9 cellular contexts compared by ENCODE assay signal in the genomic region with DNA sequence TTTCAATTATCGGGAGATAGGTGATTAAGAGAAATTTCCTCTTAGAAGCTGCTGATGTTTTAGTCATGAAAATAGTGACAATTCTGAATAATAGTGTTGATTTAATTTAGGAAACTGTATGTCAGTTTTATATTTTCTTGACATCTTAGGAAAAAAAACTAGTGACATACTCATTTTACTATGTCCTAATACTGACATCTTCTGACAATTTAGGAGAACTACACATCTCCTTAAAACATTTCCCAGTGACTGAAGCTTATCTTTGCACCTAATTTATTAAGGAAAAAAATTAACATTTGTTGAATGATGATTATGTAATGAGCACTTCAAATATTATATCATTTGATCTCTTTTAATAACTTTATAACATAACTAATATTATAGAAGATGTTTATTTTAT. TPM values are rescaled to one million over a fixed set of nuclear protein-coding genes. Genes with fewer than 3 reads are reported as not detected.
DNase-seq lines count a peak whose midpoint lies in the region; ATAC-seq and TF ChIP-seq lines count a peak whose summit lies in the region.
"Had no signal": no experiment of that assay in that cellular context is flagged by ENCODE, and none has a peak within 500 bp of the region (broad histone marks: within the 10 kb centered on the region; RNA-seq: fewer than 3 reads in every experiment).

No MANE protein-coding gene starts in this region.

- H3K4me1 ChIP-seq in HCT116 (ENCODE audit: control insufficient read depth in 1 of 2, insufficient read depth in 2 of 2, low read length in 2 of 2) = no peaks in the 10 kb centered on the region

- CTCF ChIA-PET in HCT116 (lab: Charles Lee) = interaction anchor here (1.0 to 1.3 kb wide), 6 partner anchors 156 to 1200 kb away, joined by 3 to 10 read pairs (median 4); no protein-coding TSS in a partner anchor
- CTCF ChIA-PET in activated CD4-positive, alpha-beta memory T cell treated with anti-CD3 and anti-CD28 coated beads, Interleukin-2, amount 10 ng/mL, durations not matched to agents 7 days and 5 days (lab: Charles Lee) = no interaction called here

- peak overlapping the region; percentile 9 for H2AFZ ChIP-seq in HCT116 (ENCODE audit: low read depth, low read length, poor library complexity, severe bottlenecking)

- no peaks in the 10 kb centered on the region for H3K9me2 ChIP-seq in HCT116 (ENCODE audit: insufficient read depth)

- no peak overlapping the region for H3K27ac Mint-ChIP-seq in activated CD4-positive, alpha-beta memory T cell treated with anti-CD3 and anti-CD28 coated beads, Interleukin-2, amount 10 ng/mL, durations not matched to agents 7 days and 5 days

- peak; percentile 40; the same call in 1 of the 2 replicates for TF ChIP-seq RAD21 in HCT116 (IDR thresholded peaks at IDR 0.05; ENCODE audit: low read depth)

- ATAC-seq in HCT116 = no peak
- no peak for ATAC-seq in GM21528 (IDR thresholded peaks at IDR 0.05; ENCODE audit: low FRiP score, unreplicated experiment)
- no peak for ATAC-seq in HG03280 (IDR thresholded peaks at IDR 0.05; ENCODE audit: unreplicated experiment)

- H3K4me3 ChIP-seq in AG10803 (ENCODE audit: low read length) (no peak overlapping the region), HCT116 (replicated peaks in 1 of 2; ENCODE audit: low read depth in 1 of 2, low read length in 2 of 2) (no peak overlapping the region), WI38 (ENCODE audit: low read depth, low read length) (no peak overlapping the region)

- POLR2A ChIA-PET in HCT116 (lab: Charles Lee) = no interaction called here
- POLR2A ChIA-PET in activated CD4-positive, alpha-beta memory T cell treated with anti-CD3 and anti-CD28 coated beads, Interleukin-2, amount 10 ng/mL, durations not matched to agents 7 days and 5 days (lab: Charles Lee) = no interaction called here

- no peaks in the 10 kb centered on the region for H3K9me3 ChIP-seq in HCT116 (ENCODE audit: control insufficient read depth in 1 of 2, insufficient read depth in 1 of 2, low read depth in 1 of 2, low read length in 2 of 2)

- no peaks in the 10 kb centered on the region for H4K20me1 ChIP-seq in HCT116 (ENCODE audit: insufficient read depth)

- TF ChIP-seq CTCF in AG10803 (conservative IDR thresholded peaks at IDR 0.05; ENCODE audit: low read length) = peak; percentile 58
- TF ChIP-seq CTCF in HCT116 (IDR thresholded peaks at IDR 0.05 in 2 of 3, conservative IDR thresholded peaks at IDR 0.05 in 1 of 3; ENCODE audit: borderline replicate concordance in 1 of 3, insufficient read depth in 1 of 3, low read depth in 2 of 3, low read length in 2 of 3) = peak; percentile 15 to 43 (median 16); a peak in 4 of 6 replicates
- peak; percentile 36; the same call in 1 of the 2 replicates for TF ChIP-seq CTCF in WI38 (IDR thresholded peaks at IDR 0.05; ENCODE audit: low read depth, low read length)

- H3K4me2 ChIP-seq in HCT116 (ENCODE audit: low read length) = no peak overlapping the region

- H3K4me1 Mint-ChIP-seq in activated CD4-positive, alpha-beta memory T cell treated with anti-CD3 and anti-CD28 coated beads, Interleukin-2, amount 10 ng/mL, durations not matched to agents 7 days and 5 days = no peaks in the 10 kb centered on the region

- no peaks in the 10 kb centered on the region for H3K79me2 ChIP-seq in HCT116 (ENCODE audit: insufficient read depth, low read length)

- no peaks in the 10 kb centered on the region for H3K36me3 Mint-ChIP-seq in activated CD4-positive, alpha-beta memory T cell treated with anti-CD3 and anti-CD28 coated beads, Interleukin-2, amount 10 ng/mL, durations not matched to agents 7 days and 5 days (ENCODE audit: low read depth)

- TF ChIP-seq POLR2A in HCT116 (IDR thresholded peaks at IDR 0.05; ENCODE audit: borderline replicate concordance, extremely low read depth, insufficient read depth, insufficient read length) = no peak

- H3K4me3 Mint-ChIP-seq in activated CD4-positive, alpha-beta memory T cell treated with anti-CD3 and anti-CD28 coated beads, Interleukin-2, amount 10 ng/mL, durations not matched to agents 7 days and 5 days = no peak overlapping the region

- no peaks in the 10 kb centered on the region for H3K27me3 ChIP-seq in HCT116 (ENCODE audit: insufficient read depth, low read length)

- RAD21 ChIA-PET in HCT116 (lab: Charles Lee; ENCODE audit: low non-redundant PET in 1 of 2, low total read pairs in 2 of 2, uncharacterized antibody in 2 of 2, unreplicated experiment in 2 of 2) = no interaction called here

- intact Hi-C loops in HCT116 (cut with micrococcal nuclease) = loop anchor here (5.0 to 10.0 kb wide), 2 partner anchors 522 to 1215 kb away; no protein-coding TSS in a partner anchor

- H3K27ac ChIP-seq in HCT116 (ENCODE audit: low read depth, low read length) = no peak overlapping the region

- H3K27me3 Mint-ChIP-seq in activated CD4-positive, alpha-beta memory T cell treated with anti-CD3 and anti-CD28 coated beads, Interleukin-2, amount 10 ng/mL, durations not matched to agents 7 days and 5 days = no peaks in the 10 kb centered on the region

- no peak overlapping the region for H3K9ac ChIP-seq in HCT116 (ENCODE audit: low read length)

- DNase-seq in AG10803 (ENCODE audit: low read depth) = peak; percentile 33
- DNase-seq in HCT116 (ENCODE audit: low read depth, low spot score) = peak; percentile 2
- DNase-seq in left kidney (ENCODE audit: low read depth, low spot score) = peak; percentile 0
- no peak for DNase-seq in activated naive CD4-positive, alpha-beta T cell treated with anti-CD3 and anti-CD28 coated beads, Interleukin-2, amount 50 U/mL, for 16 hours
- no peak for DNase-seq in activated CD4-positive, alpha-beta memory T cell treated with anti-CD3 and anti-CD28 coated beads, Interleukin-2, amount 10 ng/mL, durations not matched to agents 7 days and 5 days
- DNase-seq: NCI-H774 had no signal

- BruUV-seq in HCT116 (replicated peaks; lab: Mats Ljungman, UMichigan) = no TSS peak

- no peaks in the 10 kb centered on the region for H3K9me3 Mint-ChIP-seq in activated CD4-positive, alpha-beta memory T cell treated with anti-CD3 and anti-CD28 coated beads, Interleukin-2, amount 10 ng/mL, durations not matched to agents 7 days and 5 days

- no peaks in the 10 kb centered on the region for H3K36me3 ChIP-seq in HCT116 (ENCODE audit: control insufficient read depth in 1 of 2, insufficient read depth in 2 of 2, low read length in 2 of 2)

TF ChIP-seq in HCT116, 20 proteins besides CTCF, POLR2A, EP300 and RAD21:
- TF ChIP-seq SRF (IDR thresholded peaks at IDR 0.05; ENCODE audit: low read depth) (no peak), CBX3 (IDR thresholded peaks at IDR 0.05; ENCODE audit: low read depth) (no peak), FOSL1 (IDR thresholded peaks at IDR 0.05; ENCODE audit: low read depth) (no peak), EGR1 (IDR thresholded peaks at IDR 0.05; ENCODE audit: low read depth) (no peak), TCF7L2 (IDR thresholded peaks at IDR 0.05; ENCODE audit: borderline replicate concordance, extremely low read depth, insufficient read depth, insufficient read length) (no peak), SIN3A (IDR thresholded peaks at IDR 0.05; ENCODE audit: low read depth) (no peak), ZNF274 (IDR thresholded peaks at IDR 0.05; ENCODE audit: low read depth, low read length) (no peak)
- TF ChIP-seq, protein P1, sequence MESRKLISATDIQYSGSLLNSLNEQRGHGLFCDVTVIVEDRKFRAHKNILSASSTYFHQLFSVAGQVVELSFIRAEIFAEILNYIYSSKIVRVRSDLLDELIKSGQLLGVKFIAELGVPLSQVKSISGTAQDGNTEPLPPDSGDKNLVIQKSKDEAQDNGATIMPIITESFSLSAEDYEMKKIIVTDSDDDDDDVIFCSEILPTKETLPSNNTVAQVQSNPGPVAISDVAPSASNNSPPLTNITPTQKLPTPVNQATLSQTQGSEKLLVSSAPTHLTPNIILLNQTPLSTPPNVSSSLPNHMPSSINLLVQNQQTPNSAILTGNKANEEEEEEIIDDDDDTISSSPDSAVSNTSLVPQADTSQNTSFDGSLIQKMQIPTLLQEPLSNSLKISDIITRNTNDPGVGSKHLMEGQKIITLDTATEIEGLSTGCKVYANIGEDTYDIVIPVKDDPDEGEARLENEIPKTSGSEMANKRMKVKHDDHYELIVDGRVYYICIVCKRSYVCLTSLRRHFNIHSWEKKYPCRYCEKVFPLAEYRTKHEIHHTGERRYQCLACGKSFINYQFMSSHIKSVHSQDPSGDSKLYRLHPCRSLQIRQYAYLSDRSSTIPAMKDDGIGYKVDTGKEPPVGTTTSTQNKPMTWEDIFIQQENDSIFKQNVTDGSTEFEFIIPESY (IDR thresholded peaks at IDR 0.05; ENCODE audit: extremely low read depth, insufficient replicate concordance, low read length) = no peak
- TF ChIP-seq, protein P2, sequence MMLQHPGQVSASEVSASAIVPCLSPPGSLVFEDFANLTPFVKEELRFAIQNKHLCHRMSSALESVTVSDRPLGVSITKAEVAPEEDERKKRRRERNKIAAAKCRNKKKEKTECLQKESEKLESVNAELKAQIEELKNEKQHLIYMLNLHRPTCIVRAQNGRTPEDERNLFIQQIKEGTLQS (IDR thresholded peaks at IDR 0.05) = no peak

RNA-seq across cellular contexts. Expression of gene RBMXL3, which starts 42.0 kb away (rescaled TPM):
- total RNA-seq in HCT116 (2021; ENCODE audit: unreplicated experiment) = not detected
- polyA plus RNA-seq in HCT116 (2012) = not detected in 2 replicates
- total RNA-seq in activated CD4-positive, alpha-beta memory T cell treated with anti-CD3 and anti-CD28 coated beads, Interleukin-2, amount 10 ng/mL, durations not matched to agents 7 days and 5 days = not detected

Comparison
In these comparisons a context has a peak if more than half of its experiments do, and no peak if none do; other contexts are left out.
1. DNase-seq: peak in AG10803 (single experiment), HCT116 (single experiment) and left kidney (single experiment); none in activated naive CD4-positive, alpha-beta T cell treated with anti-CD3 and anti-CD28 coated beads, Interleukin-2, amount 50 U/mL, for 16 hours (single experiment) and activated CD4-positive, alpha-beta memory T cell treated with anti-CD3 and anti-CD28 coated beads, Interleukin-2, amount 10 ng/mL, durations not matched to agents 7 days and 5 days (single experiment).
2. Peak in every context shown above with its lines, with median percentiles within 50 percentile points of each other: CTCF ChIP-seq.